Comparison of ENCODE assay signal across 10 cellular contexts in the genomic region with DNA sequence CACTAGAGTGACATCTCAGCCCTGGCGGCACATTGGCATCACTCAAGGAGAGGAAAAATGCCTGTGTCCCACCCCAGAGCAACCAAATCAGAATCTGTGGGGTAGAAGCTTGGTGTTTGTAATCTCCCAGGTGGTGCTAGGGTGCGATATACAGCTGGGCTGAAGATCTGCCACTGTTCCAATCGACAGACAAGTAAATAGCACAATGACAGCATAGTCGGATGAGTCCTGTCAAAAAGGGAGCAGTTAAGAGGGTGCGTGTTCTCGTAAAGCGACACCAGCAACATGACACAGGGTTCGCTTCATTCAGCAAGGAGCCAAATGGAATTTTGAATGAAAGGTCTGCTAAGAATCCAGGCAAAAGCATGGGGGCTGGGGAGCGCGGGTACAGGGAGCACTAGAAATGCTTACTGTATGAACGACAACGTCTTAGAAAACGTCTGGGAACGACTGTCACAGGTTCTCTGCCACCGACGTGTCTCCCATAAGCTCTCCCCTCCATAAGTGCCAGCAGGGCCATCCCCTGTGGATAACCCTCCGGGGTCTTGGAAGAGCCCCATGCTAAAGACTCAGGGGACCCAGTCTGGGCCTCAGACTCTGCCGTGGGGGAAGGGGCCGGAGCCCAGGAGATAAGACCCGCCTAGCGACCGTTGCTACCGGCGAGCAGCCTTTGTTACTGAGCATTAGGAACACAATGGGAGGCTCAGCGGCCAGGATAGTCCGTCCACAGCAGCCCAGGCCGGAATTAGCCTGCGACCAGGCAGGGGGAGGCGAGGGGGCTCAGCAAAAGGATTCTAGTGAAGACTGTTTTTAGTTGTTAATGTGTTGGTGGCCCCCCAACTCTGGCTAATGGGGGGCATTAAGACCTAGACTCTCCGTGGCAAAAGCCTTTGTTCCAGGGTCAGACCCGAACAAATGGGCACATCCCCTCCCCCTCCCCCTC. TPM values are rescaled to one million over a fixed set of nuclear protein-coding genes. Genes with fewer than 3 reads are reported as not detected.
A peak's percentile ranks its signal among the peaks of the same experiment; 100 is the strongest.
DNase-seq lines count a peak whose midpoint lies in the region; ATAC-seq, FAIRE-seq and TF ChIP-seq lines count a peak whose summit lies in the region.
"Had no signal": no experiment of that assay in that cellular context is flagged by ENCODE, and none has a peak within 500 bp of the region (broad histone marks: within the 10 kb centered on the region; RNA-seq: fewer than 3 reads in every experiment).

No MANE protein-coding gene starts in this region.

- peak overlapping the region; percentile 21 for H3K18ac ChIP-seq in trophoblast cell (ENCODE audit: low read length)

- H2BK120ac ChIP-seq in trophoblast cell (ENCODE audit: insufficient read depth, low read length, poor library complexity) = peak overlapping the region; percentile 20

- H4K12ac ChIP-seq in trophoblast cell (ENCODE audit: low read depth, low read length) = peak overlapping the region; percentile 33

- H2AFZ ChIP-seq in astrocyte (ENCODE audit: low read depth, low read length) (peak overlapping the region; percentile 74), trophoblast cell (ENCODE audit: insufficient read depth, low read length, poor library complexity) (peak overlapping the region; percentile 71)

- no peaks in the 10 kb centered on the region for H4K20me1 ChIP-seq in astrocyte (ENCODE audit: insufficient read depth, low read length)

- H3K4me3 Mint-ChIP-seq in astrocyte (ENCODE audit: unreplicated experiment) = peak overlapping the region; percentile 58
- no peak overlapping the region for H3K4me3 Mint-ChIP-seq in activated CD8-positive, alpha-beta T cell treated with anti-CD3 and anti-CD28 coated beads, Interleukin-2, amount 10 ng/mL, durations not matched to agents 7 days and 5 days

- no peak overlapping the region for H2AK5ac ChIP-seq in trophoblast cell (ENCODE audit: low read length)

- CTCF ChIA-PET in activated CD8-positive, alpha-beta T cell treated with anti-CD3 and anti-CD28 coated beads, Interleukin-2, amount 10 ng/mL, durations not matched to agents 7 days and 5 days (lab: Charles Lee) = no interaction called here

- H4K8ac ChIP-seq in trophoblast cell (ENCODE audit: low read depth, low read length) = peak overlapping the region; percentile 73

- DNase-seq in DMS53 (lab: John Stamatoyannopoulos, UW) (peak; percentile 75), astrocyte (ENCODE audit: low read depth) (peak; percentile 12), left ventricle myocardium superior (peak; percentile 75), trophoblast cell (no peak), NOMO-1 treated with DMSO at 0.1 percent for 48 hours (lab: John Stamatoyannopoulos, UW; ENCODE audit: unreplicated experiment) (no peak), foreskin keratinocyte (no peak)
- no peak for DNase-seq in activated CD8-positive, alpha-beta T cell treated with anti-CD3 and anti-CD28 coated beads, Interleukin-2, amount 10 ng/mL, durations not matched to agents 7 days and 5 days
- DNase-seq: KG1; stimulated activated CD4-positive, alpha-beta T cell treated with anti-CD3 and anti-CD28 coated beads, Interleukin-12 subunit alpha, Interleukin-12 subunit beta, amount 100 ng/mL, for 4 hours had no signal

- H3K4me1 ChIP-seq in astrocyte (ENCODE audit: insufficient read depth, low read length) (no peaks in the 10 kb centered on the region), trophoblast cell (ENCODE audit: control insufficient read depth in 1 of 2, insufficient read depth in 2 of 2, low read length in 2 of 2) (peaks cover 4 to 6% of the 10 kb centered on the region in 2 experiments), foreskin keratinocyte (no peaks in the 10 kb centered on the region)

- H3K9me3 ChIP-seq in astrocyte (ENCODE audit: insufficient read depth, low read depth, low read length) (no peaks in the 10 kb centered on the region), trophoblast cell (ENCODE audit: insufficient read depth, low read depth, low read length) (no peaks in the 10 kb centered on the region)

- H3K27me3 ChIP-seq in astrocyte (ENCODE audit: insufficient read depth, low read length) (peaks cover 3% of the 10 kb centered on the region), trophoblast cell (ENCODE audit: insufficient read depth, low read length) (no peaks in the 10 kb centered on the region), foreskin keratinocyte (peaks cover 10% of the 10 kb centered on the region)

- no peaks in the 10 kb centered on the region for H3K36me3 Mint-ChIP-seq in astrocyte (ENCODE audit: low read depth, unreplicated experiment)
- H3K36me3 Mint-ChIP-seq in activated CD8-positive, alpha-beta T cell treated with anti-CD3 and anti-CD28 coated beads, Interleukin-2, amount 10 ng/mL, durations not matched to agents 7 days and 5 days (ENCODE audit: low read depth) = peaks cover 31% of the 10 kb centered on the region

- H3K4me2 ChIP-seq in astrocyte (ENCODE audit: low read length) (peak overlapping the region; percentile 87), trophoblast cell (ENCODE audit: low read length) (peak overlapping the region; percentile 62)

- POLR2A ChIA-PET in activated CD8-positive, alpha-beta T cell treated with anti-CD3 and anti-CD28 coated beads, Interleukin-2, amount 10 ng/mL, durations not matched to agents 7 days and 5 days (lab: Charles Lee) = no interaction called here

- peak overlapping the region; percentile 65 for H4K91ac ChIP-seq in trophoblast cell (ENCODE audit: low read depth, low read length)

- H3K4me1 Mint-ChIP-seq in astrocyte (ENCODE audit: low read depth, unreplicated experiment) = no peaks in the 10 kb centered on the region
- no peaks in the 10 kb centered on the region for H3K4me1 Mint-ChIP-seq in activated CD8-positive, alpha-beta T cell treated with anti-CD3 and anti-CD28 coated beads, Interleukin-2, amount 10 ng/mL, durations not matched to agents 7 days and 5 days (ENCODE audit: low read depth)

- FAIRE-seq in astrocyte (lab: Jason Lieb, UNC) = no peak

- no peaks in the 10 kb centered on the region for H3K9me3 Mint-ChIP-seq in astrocyte (ENCODE audit: unreplicated experiment)
- H3K9me3 Mint-ChIP-seq in activated CD8-positive, alpha-beta T cell treated with anti-CD3 and anti-CD28 coated beads, Interleukin-2, amount 10 ng/mL, durations not matched to agents 7 days and 5 days (ENCODE audit: insufficient read depth) = no peaks in the 10 kb centered on the region

- ATAC-seq in left ventricle myocardium superior (peak; percentile 79), foreskin keratinocyte (no peak), GM19023 (IDR thresholded peaks at IDR 0.05; ENCODE audit: unreplicated experiment) (no peak)
- ATAC-seq in activated CD8-positive, alpha-beta T cell treated with anti-CD3 and anti-CD28 coated beads, Interleukin-2, amount 10 ng/mL, durations not matched to agents 7 days and 5 days = no peak

- H3K27ac Mint-ChIP-seq in astrocyte (ENCODE audit: unreplicated experiment) = peak overlapping the region; percentile 87
- no peak overlapping the region for H3K27ac Mint-ChIP-seq in activated CD8-positive, alpha-beta T cell treated with anti-CD3 and anti-CD28 coated beads, Interleukin-2, amount 10 ng/mL, durations not matched to agents 7 days and 5 days

- H3K79me2 ChIP-seq in astrocyte (ENCODE audit: insufficient read depth, low read length) (no peaks in the 10 kb centered on the region), trophoblast cell (ENCODE audit: control insufficient read depth, insufficient read depth, low read length, poor library complexity) (no peaks in the 10 kb centered on the region)

- peak overlapping the region; percentile 0 for H3K14ac ChIP-seq in trophoblast cell (ENCODE audit: low read length)

- intact Hi-C loops in left ventricle myocardium superior (cut with micrococcal nuclease) = no loop called here

- H3K9ac ChIP-seq in astrocyte (ENCODE audit: low read length) (peak overlapping the region; percentile 69), trophoblast cell (ENCODE audit: low read length) (no peak overlapping the region)

- WGBS in trophoblast cell (ENCODE audit: extremely low coverage, insufficient coverage, insufficient read length) = no CpG with 5 or more reads among the region's 31 CpGs

- no peak overlapping the region for H3K23ac ChIP-seq in trophoblast cell (ENCODE audit: low read length)

- TF ChIP-seq CTCF in astrocyte (IDR thresholded peaks at IDR 0.05; ENCODE audit: insufficient read depth, low read depth, low read length) (no peak), foreskin keratinocyte (conservative IDR thresholded peaks at IDR 0.05) (no peak)

- H3K4me3 ChIP-seq in astrocyte (ENCODE audit: insufficient read depth, low read depth, low read length) (peak overlapping the region; percentile 46), trophoblast cell (ENCODE audit: low read depth, low read length) (peak overlapping the region; percentile 30)

- peaks cover 12% of the 10 kb centered on the region for H3K27me3 Mint-ChIP-seq in astrocyte (ENCODE audit: low read depth, unreplicated experiment)
- H3K27me3 Mint-ChIP-seq in activated CD8-positive, alpha-beta T cell treated with anti-CD3 and anti-CD28 coated beads, Interleukin-2, amount 10 ng/mL, durations not matched to agents 7 days and 5 days (ENCODE audit: low read depth) = no peaks in the 10 kb centered on the region

- peak overlapping the region; percentile 30 for H3K4ac ChIP-seq in trophoblast cell (ENCODE audit: low read depth, low read length)

- peak overlapping the region; percentile 28 for H3K27ac ChIP-seq in astrocyte (ENCODE audit: low read depth, low read length)
- peak overlapping the region; percentile 41 for H3K27ac ChIP-seq in trophoblast cell (ENCODE audit: low read depth, low read length)
- no peak overlapping the region for H3K27ac ChIP-seq in foreskin keratinocyte

- H2BK12ac ChIP-seq in trophoblast cell (ENCODE audit: low read length) = no peak overlapping the region

- H3K36me3 ChIP-seq in astrocyte (ENCODE audit: insufficient read depth, low read length) = no peaks in the 10 kb centered on the region
- no peaks in the 10 kb centered on the region for H3K36me3 ChIP-seq in trophoblast cell (ENCODE audit: control insufficient read depth in 1 of 2, insufficient read depth in 2 of 2, low read length in 2 of 2)

- H3K79me1 ChIP-seq in trophoblast cell (ENCODE audit: low read length) = peaks cover 5% of the 10 kb centered on the region

- no peak overlapping the region for H2BK5ac ChIP-seq in trophoblast cell (ENCODE audit: low read depth, low read length, poor library complexity)

RNA-seq across cellular contexts. Expression of a gene that starts 20.8 kb away (rescaled TPM):
- total RNA-seq in astrocyte (5.0 and 6.4 TPM in 2 replicates), left ventricle myocardium superior (34.0 TPM), foreskin keratinocyte (0.17 and 0.18 TPM in 2 replicates)
- 5.6 and 5.7 TPM in 2 replicates for polyA plus RNA-seq in trophoblast cell (2013)
- total RNA-seq in activated CD8-positive, alpha-beta T cell treated with anti-CD3 and anti-CD28 coated beads, Interleukin-2, amount 10 ng/mL, durations not matched to agents 7 days and 5 days = 10 to 100 TPM; 61.5 to 65.0 TPM
- 0.15 and 0.18 TPM in 2 replicates for polyA plus RNA-seq in foreskin keratinocyte

RNA-seq across cellular contexts. Expression of a gene that starts 39.4 kb away (rescaled TPM):
- 27.6 and 28.8 TPM in 2 replicates for total RNA-seq in astrocyte
- 63.8 TPM for total RNA-seq in left ventricle myocardium superior
- polyA plus RNA-seq in trophoblast cell (2013) = 11.7 and 12.8 TPM in 2 replicates
- 10 to 100 TPM; 38.5 to 40.7 TPM for total RNA-seq in activated CD8-positive, alpha-beta T cell treated with anti-CD3 and anti-CD28 coated beads, Interleukin-2, amount 10 ng/mL, durations not matched to agents 7 days and 5 days
- total RNA-seq in foreskin keratinocyte = 39.7 and 42.6 TPM in 2 replicates
- polyA plus RNA-seq in foreskin keratinocyte = 45.6 and 49.7 TPM in 2 replicates

Comparison
In these comparisons a context has a peak if more than half of its experiments do, and no peak if none do; other contexts are left out.
1. DNase-seq: peak in DMS53 (single experiment), astrocyte (single experiment) and left ventricle myocardium superior (single experiment); none in trophoblast cell (0 of 2), NOMO-1 treated with DMSO at 0.1 percent for 48 hours (single experiment), activated CD8-positive, alpha-beta T cell treated with anti-CD3 and anti-CD28 coated beads, Interleukin-2, amount 10 ng/mL, durations not matched to agents 7 days and 5 days (single experiment) and foreskin keratinocyte (0 of 2).